Comparison of ENCODE assay signal across 9 cellular contexts in genomic region chr17:59783221-59784016, GRCh38.
DNase-seq lines count a peak whose midpoint lies in the region; ATAC-seq, FAIRE-seq and TF ChIP-seq lines count a peak whose summit lies in the region.
"Had no signal": no experiment of that assay in that cellular context is flagged by ENCODE, and none has a peak within 500 bp of the region (broad histone marks: within the 10 kb centered on the region; RNA-seq: fewer than 3 reads in every experiment).

No MANE protein-coding gene starts in this region.

- CTCF ChIA-PET in CD8-positive, alpha-beta T cell (lab: Charles Lee): interaction anchor here (1.4 kb wide), 1 partner anchor 65 kb away, joined by 4 read pairs; no protein-coding TSS in a partner anchor

- TF ChIP-seq CTCF in CD8-positive, alpha-beta T cell (IDR thresholded peaks at IDR 0.05): no peak
- no peak for TF ChIP-seq CTCF in NB4 (IDR thresholded peaks at IDR 0.05; ENCODE audit: low read depth, low read length)
- no peak for TF ChIP-seq CTCF in bronchial epithelial cell (IDR thresholded peaks at IDR 0.05; ENCODE audit: insufficient read depth, low read length, severe bottlenecking)

- H3K4me3 Mint-ChIP-seq in CD8-positive, alpha-beta T cell: peak overlapping the region; percentile 35

- DNase-seq in CD8-positive, alpha-beta T cell: no peak
- DNase-seq in NB4 (ENCODE audit: low read depth) (peak; percentile 41), bronchial epithelial cell (ENCODE audit: low read depth) (peak; percentile 76), NCI-H2171 treated with DMSO at 0.1 percent for 48 hours (lab: John Stamatoyannopoulos, UW) (no peak)
- no peak for DNase-seq in NK-92 treated with Interleukin-12 subunit alpha and Interleukin-12 subunit beta, amount 100 ng/mL, for 24 hours (lab: John Stamatoyannopoulos, UW)

- ATAC-seq in CD8-positive, alpha-beta T cell: no peak
- ATAC-seq in GM18858 (IDR thresholded peaks at IDR 0.05; ENCODE audit: unreplicated experiment) (no peak), GM21619 (IDR thresholded peaks at IDR 0.05; ENCODE audit: unreplicated experiment) (no peak)

- H3K9me3 Mint-ChIP-seq in CD8-positive, alpha-beta T cell: no peaks in the 10 kb centered on the region

- H3K4me3 ChIP-seq in CD8-positive, alpha-beta T cell (ENCODE audit: low read depth, low read length): no peak overlapping the region
- no peak overlapping the region for H3K4me3 ChIP-seq in NB4 (ENCODE audit: low read depth, low read length)
- no peak overlapping the region for H3K4me3 ChIP-seq in bronchial epithelial cell (ENCODE audit: low read depth, low read length)
- no peak overlapping the region for H3K4me3 ChIP-seq in mucosa of rectum (ENCODE audit: low read length in 2 of 2)

- H3K9ac ChIP-seq in mucosa of rectum (ENCODE audit: low read depth in 1 of 2, low read length in 2 of 2): peak overlapping the region in 1 of 2 donors; percentile 27

- H3K36me3 ChIP-seq in CD8-positive, alpha-beta T cell (ENCODE audit: insufficient read depth, low read length): no peaks in the 10 kb centered on the region
- H3K36me3 ChIP-seq in bronchial epithelial cell (ENCODE audit: control insufficient read depth, insufficient read depth, low read length): no peaks in the 10 kb centered on the region
- H3K36me3 ChIP-seq in mucosa of rectum (ENCODE audit: control insufficient read depth in 2 of 2, insufficient read depth in 2 of 2, low read length in 2 of 2): peaks cover 6 to 7% of the 10 kb centered on the region in 2 donors

- H3K9me3 ChIP-seq in CD8-positive, alpha-beta T cell (ENCODE audit: low read length): no peaks in the 10 kb centered on the region
- H3K9me3 ChIP-seq in mucosa of rectum (ENCODE audit: control insufficient read depth in 2 of 2, low read length in 2 of 2): no peaks in the 10 kb centered on the region

- POLR2A ChIA-PET in CD8-positive, alpha-beta T cell (lab: Charles Lee): no interaction called here

- TF ChIP-seq POLR2A in NB4 (IDR thresholded peaks at IDR 0.05; ENCODE audit: extremely low read depth, insufficient read length): no peak

- peaks cover 15% of the 10 kb centered on the region for H3K36me3 Mint-ChIP-seq in CD8-positive, alpha-beta T cell

- intact Hi-C loops in CD8-positive, alpha-beta T cell (cut with DNase I, micrococcal nuclease): no loop called here

- H3K27ac Mint-ChIP-seq in CD8-positive, alpha-beta T cell: peak overlapping the region; percentile 92

- H3K27me3 Mint-ChIP-seq in CD8-positive, alpha-beta T cell (ENCODE audit: low read depth): no peaks in the 10 kb centered on the region

- H3K4me1 Mint-ChIP-seq in CD8-positive, alpha-beta T cell (ENCODE audit: low read depth): peaks cover 44% of the 10 kb centered on the region

- peak overlapping the region; percentile 1 for H3K27ac ChIP-seq in CD8-positive, alpha-beta T cell (ENCODE audit: low read depth, low read length)
- H3K27ac ChIP-seq in mucosa of rectum (ENCODE audit: low read depth in 2 of 2, low read length in 2 of 2): peak overlapping the region; percentile 11 to 58

- H3K4me1 ChIP-seq in CD8-positive, alpha-beta T cell (ENCODE audit: insufficient read depth, low read length): peaks cover 35% of the 10 kb centered on the region
- peaks cover 14 to 21% of the 10 kb centered on the region in 2 donors for H3K4me1 ChIP-seq in mucosa of rectum (ENCODE audit: control insufficient read depth in 2 of 2, insufficient read depth in 2 of 2, low read length in 2 of 2)

- no peak for FAIRE-seq in bronchial epithelial cell (lab: Jason Lieb, UNC)
- FAIRE-seq: islet of Langerhans had no signal

- no peaks in the 10 kb centered on the region for H3K27me3 ChIP-seq in CD8-positive, alpha-beta T cell (ENCODE audit: insufficient read depth, low read length)
- H3K27me3 ChIP-seq in bronchial epithelial cell (ENCODE audit: control insufficient read depth, insufficient read depth, low read length): no peaks in the 10 kb centered on the region
- no peaks in the 10 kb centered on the region for H3K27me3 ChIP-seq in mucosa of rectum (ENCODE audit: control insufficient read depth in 2 of 2, insufficient read depth in 2 of 2, low read length in 2 of 2)

Comparison
In these comparisons a context has a peak if more than half of its experiments do, and no peak if none do; other contexts are left out.
1. DNase-seq: peak in NB4 (single experiment) and bronchial epithelial cell (single experiment); none in CD8-positive, alpha-beta T cell (0 of 7), NCI-H2171 treated with DMSO at 0.1 percent for 48 hours (single experiment) and NK-92 treated with Interleukin-12 subunit alpha and Interleukin-12 subunit beta, amount 100 ng/mL, for 24 hours (single experiment).